19 cellular contexts compared by ENCODE assay signal in the genomic region with DNA sequence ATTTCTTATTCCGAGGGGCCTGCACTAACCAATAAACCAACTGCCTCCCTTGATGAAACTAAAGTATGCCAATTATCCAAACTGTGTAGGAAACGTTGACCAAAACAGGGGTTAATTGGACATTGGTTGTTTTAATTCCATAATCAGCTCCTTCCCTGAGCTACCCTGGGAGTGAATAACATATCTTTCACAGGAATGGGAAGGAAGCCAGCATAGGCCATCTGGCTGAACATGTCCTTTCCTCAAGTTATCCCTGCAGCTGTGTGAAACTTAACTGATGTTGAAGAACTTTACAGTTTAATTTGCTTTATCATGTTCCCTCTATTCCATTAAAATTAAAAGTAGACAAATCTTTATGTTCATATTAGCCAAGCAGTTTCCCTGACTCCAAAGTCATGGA.
DNase-seq lines count a peak whose midpoint lies in the region; ATAC-seq and TF ChIP-seq lines count a peak whose summit lies in the region.
"Had no signal": no experiment of that assay in that cellular context is flagged by ENCODE, and none has a peak within 500 bp of the region (broad histone marks: within the 10 kb centered on the region; RNA-seq: fewer than 3 reads in every experiment).

No MANE protein-coding gene starts in this region.

- intact Hi-C loops in CD4-positive, alpha-beta T cell (cut with DNase I, micrococcal nuclease): no loop called here

- H3K9me3 Mint-ChIP-seq in nephron: peaks cover 3% of the 10 kb centered on the region
- no peaks in the 10 kb centered on the region for H3K9me3 Mint-ChIP-seq in CD4-positive, alpha-beta T cell
- H3K9me3 Mint-ChIP-seq: naive B cell had no signal

- peak; percentile 26 for DNase-seq in EL
- DNase-seq in RPMI7951 (ENCODE audit: low read depth): peak; percentile 62
- peak; percentile 85 for DNase-seq in fibroblast of peridontal ligament (ENCODE audit: extremely low read depth)
- DNase-seq in activated T-cell treated with anti-CD3 and anti-CD28 coated beads, Interleukin-2, amount 50 U/mL, for 48 hours: no peak
- no peak for DNase-seq in DMS53 (lab: John Stamatoyannopoulos, UW)
- no peak for DNase-seq in CD4-positive, alpha-beta T cell
- DNase-seq: activated CD4-positive, alpha-beta T cell treated with anti-CD3 and anti-CD28 coated beads for 48 hours; Caco-2; H9; MG63; naive B cell; NCI-H1694; sigmoid colon; stimulated activated naive CD4-positive, alpha-beta T cell; tibial artery had no signal

- CTCF ChIA-PET in CD4-positive, alpha-beta T cell (lab: Charles Lee): no interaction called here

- ATAC-seq in CD4-positive, alpha-beta T cell (ENCODE audit: poor library complexity): no peak

- no peak for TF ChIP-seq CTCF in nephron (IDR thresholded peaks at IDR 0.05; ENCODE audit: unreplicated experiment in 3 of 3)
- TF ChIP-seq CTCF in CD4-positive, alpha-beta T cell (IDR thresholded peaks at IDR 0.05): no peak

- no peaks in the 10 kb centered on the region for H3K27me3 Mint-ChIP-seq in nephron (ENCODE audit: low read depth)
- H3K27me3 Mint-ChIP-seq in CD4-positive, alpha-beta T cell: no peaks in the 10 kb centered on the region
- H3K27me3 Mint-ChIP-seq: naive B cell had no signal

- POLR2A ChIA-PET in CD4-positive, alpha-beta T cell (lab: Charles Lee): no interaction called here

- H3K27me3 ChIP-seq in CD4-positive, alpha-beta T cell (ENCODE audit: control insufficient read depth, insufficient read depth, low read length): no peaks in the 10 kb centered on the region
- H3K27me3 ChIP-seq: adrenal gland, esophagus muscularis mucosa, hepatocyte, MG63, sigmoid colon, tibial artery had no signal

- peak overlapping the region; percentile 2 to 69 (median 45) for H3K27ac Mint-ChIP-seq in nephron
- H3K27ac Mint-ChIP-seq in CD4-positive, alpha-beta T cell: no peak overlapping the region
- H3K27ac Mint-ChIP-seq: H9 had no signal

- peaks cover 94% of the 10 kb centered on the region for H3K36me3 Mint-ChIP-seq in nephron (ENCODE audit: low read depth)
- peaks cover 56% of the 10 kb centered on the region for H3K36me3 Mint-ChIP-seq in CD4-positive, alpha-beta T cell (ENCODE audit: low read depth)

- H3K9me3 ChIP-seq in CD4-positive, alpha-beta T cell (ENCODE audit: control insufficient read depth, low read length): no peaks in the 10 kb centered on the region
- H3K9me3 ChIP-seq: adrenal gland, Caco-2, esophagus muscularis mucosa, MG63, sigmoid colon, tibial artery had no signal

- no peak overlapping the region for H3K4me3 Mint-ChIP-seq in nephron
- H3K4me3 Mint-ChIP-seq in CD4-positive, alpha-beta T cell: no peak overlapping the region
- H3K4me3 Mint-ChIP-seq: H9, naive B cell had no signal

- peaks cover 55% of the 10 kb centered on the region for H3K4me1 Mint-ChIP-seq in nephron
- peaks cover 20% of the 10 kb centered on the region for H3K4me1 Mint-ChIP-seq in CD4-positive, alpha-beta T cell (ENCODE audit: low read depth)

- H3K27ac ChIP-seq in CD4-positive, alpha-beta T cell (ENCODE audit: low read depth, low read length): no peak overlapping the region
- H3K27ac ChIP-seq: adrenal gland, esophagus muscularis mucosa, hepatocyte, sigmoid colon, tibial artery had no signal

Comparison
In these comparisons a context has a peak if more than half of its experiments do, and no peak if none do; other contexts are left out.
1. DNase-seq: peak in EL (single experiment), RPMI7951 (single experiment) and fibroblast of peridontal ligament (single experiment); none in activated T-cell treated with anti-CD3 and anti-CD28 coated beads, Interleukin-2, amount 50 U/mL, for 48 hours (0 of 2), DMS53 (single experiment) and CD4-positive, alpha-beta T cell (0 of 10).